1 cellular context compared by ENCODE assay signal in the genomic region with DNA sequence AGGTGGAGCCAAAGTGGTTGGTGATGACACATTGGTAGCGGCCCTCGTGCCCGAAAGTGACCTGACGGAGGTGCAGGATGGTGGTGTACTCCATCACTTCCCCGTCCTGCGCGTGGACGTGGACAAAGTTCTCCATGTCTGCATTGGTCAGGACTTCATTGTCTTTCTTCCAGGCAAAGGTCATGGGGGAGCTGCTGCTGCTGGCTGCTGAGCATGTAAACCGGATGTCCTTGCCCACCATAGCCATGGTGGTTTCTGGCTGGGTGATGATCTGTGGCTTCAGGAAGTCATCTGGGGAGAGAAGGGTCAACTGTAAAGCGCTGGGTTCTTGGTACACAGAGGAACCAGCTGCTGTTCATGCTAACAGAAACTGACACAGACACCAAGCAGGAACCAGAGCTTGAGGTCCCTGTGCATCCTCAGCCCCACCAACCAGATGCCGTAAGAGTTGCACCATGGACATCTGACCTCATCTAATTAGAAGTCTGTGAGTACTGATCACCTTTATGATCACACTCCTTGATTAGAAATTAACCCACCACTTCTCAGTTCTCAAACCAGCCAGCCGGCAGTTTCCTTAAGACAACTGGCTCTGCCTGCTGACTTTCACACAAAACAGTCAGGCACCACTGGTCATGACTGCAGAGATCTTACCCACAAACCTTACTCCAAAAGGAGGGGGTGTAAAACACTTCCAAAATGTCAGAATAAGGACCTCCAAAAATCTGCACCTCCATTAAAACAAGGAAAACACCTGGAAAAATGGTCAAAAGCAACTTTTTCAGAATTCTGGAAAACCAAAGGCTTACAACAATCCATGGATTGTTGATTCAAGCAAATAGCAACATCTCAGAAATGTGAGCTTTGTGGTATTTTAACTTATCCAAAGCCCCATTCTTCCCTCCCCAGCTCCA.
TF ChIP-seq lines count a peak whose summit lies in the region.

No MANE protein-coding gene starts in this region.

TF ChIP-seq in H1, 55 proteins besides CTCF, POLR2A, EP300 and RAD21 (continued from another document):
- TF ChIP-seq, protein P1, sequence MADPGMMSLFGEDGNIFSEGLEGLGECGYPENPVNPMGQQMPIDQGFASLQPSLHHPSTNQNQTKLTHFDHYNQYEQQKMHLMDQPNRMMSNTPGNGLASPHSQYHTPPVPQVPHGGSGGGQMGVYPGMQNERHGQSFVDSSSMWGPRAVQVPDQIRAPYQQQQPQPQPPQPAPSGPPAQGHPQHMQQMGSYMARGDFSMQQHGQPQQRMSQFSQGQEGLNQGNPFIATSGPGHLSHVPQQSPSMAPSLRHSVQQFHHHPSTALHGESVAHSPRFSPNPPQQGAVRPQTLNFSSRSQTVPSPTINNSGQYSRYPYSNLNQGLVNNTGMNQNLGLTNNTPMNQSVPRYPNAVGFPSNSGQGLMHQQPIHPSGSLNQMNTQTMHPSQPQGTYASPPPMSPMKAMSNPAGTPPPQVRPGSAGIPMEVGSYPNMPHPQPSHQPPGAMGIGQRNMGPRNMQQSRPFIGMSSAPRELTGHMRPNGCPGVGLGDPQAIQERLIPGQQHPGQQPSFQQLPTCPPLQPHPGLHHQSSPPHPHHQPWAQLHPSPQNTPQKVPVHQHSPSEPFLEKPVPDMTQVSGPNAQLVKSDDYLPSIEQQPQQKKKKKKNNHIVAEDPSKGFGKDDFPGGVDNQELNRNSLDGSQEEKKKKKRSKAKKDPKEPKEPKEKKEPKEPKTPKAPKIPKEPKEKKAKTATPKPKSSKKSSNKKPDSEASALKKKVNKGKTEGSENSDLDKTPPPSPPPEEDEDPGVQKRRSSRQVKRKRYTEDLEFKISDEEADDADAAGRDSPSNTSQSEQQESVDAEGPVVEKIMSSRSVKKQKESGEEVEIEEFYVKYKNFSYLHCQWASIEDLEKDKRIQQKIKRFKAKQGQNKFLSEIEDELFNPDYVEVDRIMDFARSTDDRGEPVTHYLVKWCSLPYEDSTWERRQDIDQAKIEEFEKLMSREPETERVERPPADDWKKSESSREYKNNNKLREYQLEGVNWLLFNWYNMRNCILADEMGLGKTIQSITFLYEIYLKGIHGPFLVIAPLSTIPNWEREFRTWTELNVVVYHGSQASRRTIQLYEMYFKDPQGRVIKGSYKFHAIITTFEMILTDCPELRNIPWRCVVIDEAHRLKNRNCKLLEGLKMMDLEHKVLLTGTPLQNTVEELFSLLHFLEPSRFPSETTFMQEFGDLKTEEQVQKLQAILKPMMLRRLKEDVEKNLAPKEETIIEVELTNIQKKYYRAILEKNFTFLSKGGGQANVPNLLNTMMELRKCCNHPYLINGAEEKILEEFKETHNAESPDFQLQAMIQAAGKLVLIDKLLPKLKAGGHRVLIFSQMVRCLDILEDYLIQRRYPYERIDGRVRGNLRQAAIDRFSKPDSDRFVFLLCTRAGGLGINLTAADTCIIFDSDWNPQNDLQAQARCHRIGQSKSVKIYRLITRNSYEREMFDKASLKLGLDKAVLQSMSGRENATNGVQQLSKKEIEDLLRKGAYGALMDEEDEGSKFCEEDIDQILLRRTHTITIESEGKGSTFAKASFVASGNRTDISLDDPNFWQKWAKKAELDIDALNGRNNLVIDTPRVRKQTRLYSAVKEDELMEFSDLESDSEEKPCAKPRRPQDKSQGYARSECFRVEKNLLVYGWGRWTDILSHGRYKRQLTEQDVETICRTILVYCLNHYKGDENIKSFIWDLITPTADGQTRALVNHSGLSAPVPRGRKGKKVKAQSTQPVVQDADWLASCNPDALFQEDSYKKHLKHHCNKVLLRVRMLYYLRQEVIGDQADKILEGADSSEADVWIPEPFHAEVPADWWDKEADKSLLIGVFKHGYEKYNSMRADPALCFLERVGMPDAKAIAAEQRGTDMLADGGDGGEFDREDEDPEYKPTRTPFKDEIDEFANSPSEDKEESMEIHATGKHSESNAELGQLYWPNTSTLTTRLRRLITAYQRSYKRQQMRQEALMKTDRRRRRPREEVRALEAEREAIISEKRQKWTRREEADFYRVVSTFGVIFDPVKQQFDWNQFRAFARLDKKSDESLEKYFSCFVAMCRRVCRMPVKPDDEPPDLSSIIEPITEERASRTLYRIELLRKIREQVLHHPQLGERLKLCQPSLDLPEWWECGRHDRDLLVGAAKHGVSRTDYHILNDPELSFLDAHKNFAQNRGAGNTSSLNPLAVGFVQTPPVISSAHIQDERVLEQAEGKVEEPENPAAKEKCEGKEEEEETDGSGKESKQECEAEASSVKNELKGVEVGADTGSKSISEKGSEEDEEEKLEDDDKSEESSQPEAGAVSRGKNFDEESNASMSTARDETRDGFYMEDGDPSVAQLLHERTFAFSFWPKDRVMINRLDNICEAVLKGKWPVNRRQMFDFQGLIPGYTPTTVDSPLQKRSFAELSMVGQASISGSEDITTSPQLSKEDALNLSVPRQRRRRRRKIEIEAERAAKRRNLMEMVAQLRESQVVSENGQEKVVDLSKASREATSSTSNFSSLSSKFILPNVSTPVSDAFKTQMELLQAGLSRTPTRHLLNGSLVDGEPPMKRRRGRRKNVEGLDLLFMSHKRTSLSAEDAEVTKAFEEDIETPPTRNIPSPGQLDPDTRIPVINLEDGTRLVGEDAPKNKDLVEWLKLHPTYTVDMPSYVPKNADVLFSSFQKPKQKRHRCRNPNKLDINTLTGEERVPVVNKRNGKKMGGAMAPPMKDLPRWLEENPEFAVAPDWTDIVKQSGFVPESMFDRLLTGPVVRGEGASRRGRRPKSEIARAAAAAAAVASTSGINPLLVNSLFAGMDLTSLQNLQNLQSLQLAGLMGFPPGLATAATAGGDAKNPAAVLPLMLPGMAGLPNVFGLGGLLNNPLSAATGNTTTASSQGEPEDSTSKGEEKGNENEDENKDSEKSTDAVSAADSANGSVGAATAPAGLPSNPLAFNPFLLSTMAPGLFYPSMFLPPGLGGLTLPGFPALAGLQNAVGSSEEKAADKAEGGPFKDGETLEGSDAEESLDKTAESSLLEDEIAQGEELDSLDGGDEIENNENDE (IDR thresholded peaks at IDR 0.05; ENCODE audit: insufficient replicate concordance, low read length): no peak
- TF ChIP-seq, protein P2, sequence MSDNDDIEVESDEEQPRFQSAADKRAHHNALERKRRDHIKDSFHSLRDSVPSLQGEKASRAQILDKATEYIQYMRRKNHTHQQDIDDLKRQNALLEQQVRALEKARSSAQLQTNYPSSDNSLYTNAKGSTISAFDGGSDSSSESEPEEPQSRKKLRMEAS (IDR thresholded peaks at IDR 0.05): no peak
- TF ChIP-seq CREB1 (IDR thresholded peaks at IDR 0.05) (no peak), RXRA (IDR thresholded peaks at IDR 0.05; ENCODE audit: insufficient read depth, low read depth, low read length) (no peak), GTF2F1 (IDR thresholded peaks at IDR 0.05; ENCODE audit: borderline replicate concordance, low read depth, low read length) (no peak), NRF1 (IDR thresholded peaks at IDR 0.05; ENCODE audit: low read depth, low read length) (no peak), JUN (IDR thresholded peaks at IDR 0.05; ENCODE audit: low read depth, low read length) (no peak), SIN3A (conservative IDR thresholded peaks at IDR 0.05 in 1 of 2, IDR thresholded peaks at IDR 0.05 in 1 of 2; ENCODE audit: low read depth in 1 of 2, low read length in 2 of 2) (no peak), BCL11A (IDR thresholded peaks at IDR 0.05; ENCODE audit: low read depth in 2 of 2, low read length in 2 of 2) (no peak)
